In genomic region chr3:17094551-17094950, GRCh38 we compare ENCODE assay signal across 14 cellular contexts.
"Had no signal": no experiment of that assay in that cellular context is flagged by ENCODE, and none has a peak within 500 bp of the region (broad histone marks: within the 10 kb centered on the region; RNA-seq: fewer than 3 reads in every experiment).

No MANE protein-coding gene starts in this region.

- H3K36me3 ChIP-seq: colonic mucosa, gastroesophageal sphincter had no signal

- H3K4me3 ChIP-seq: colonic mucosa, gastroesophageal sphincter had no signal

- H3K9me3 ChIP-seq: colonic mucosa, gastroesophageal sphincter had no signal

- H3K4me1 ChIP-seq: colonic mucosa had no signal

- H3K27me3 Mint-ChIP-seq: type B pancreatic cell had no signal

- H3K4me3 Mint-ChIP-seq: activated T-cell treated with anti-CD3 and anti-CD28 coated beads, Interleukin-2, amount 50 U/mL, for 4 hours; immature natural killer cell; natural killer cell; type B pancreatic cell had no signal

- H3K27ac ChIP-seq: colonic mucosa, epithelial cell of prostate, gastroesophageal sphincter had no signal

- H3K36me3 Mint-ChIP-seq: type B pancreatic cell had no signal

- H3K9me3 Mint-ChIP-seq: activated T-cell treated with anti-CD3 and anti-CD28 coated beads, Interleukin-2, amount 50 U/mL, for 4 hours; immature natural killer cell; natural killer cell; type B pancreatic cell had no signal

- ATAC-seq: activated T-cell treated with anti-CD3 and anti-CD28 coated beads, Interleukin-2, amount 50 U/mL, for 4 hours; gastroesophageal sphincter; left colon; natural killer cell had no signal

- DNase-seq: activated CD4-positive, alpha-beta T cell treated with anti-CD3 and anti-CD28 coated beads, Interleukin-2, amount 50 U/mL, for 48 hours; activated gamma-delta T cell; activated T-cell treated with anti-CD3 and anti-CD28 coated beads, Interleukin-2, amount 50 U/mL, for 4 hours; caudate nucleus; colonic mucosa; effector CD8-positive, alpha-beta T cell; immature natural killer cell; left colon; natural killer cell; stimulated activated CD4-positive, alpha-beta T cell treated with anti-CD3 and anti-CD28 coated beads, Interleukin-12 subunit alpha, Interleukin-12 subunit beta, amount 100 ng/mL, for 4 hours; stimulated activated naive CD4-positive, alpha-beta T cell had no signal

- H3K27me3 ChIP-seq: colonic mucosa, gastroesophageal sphincter had no signal

- H3K27ac Mint-ChIP-seq: natural killer cell, type B pancreatic cell had no signal
